In genomic region chr21:45280969-45281368, GRCh38 we compare ENCODE assay signal across 28 cellular contexts.
"Had no signal": no experiment of that assay in that cellular context is flagged by ENCODE, and none has a peak within 500 bp of the region (broad histone marks: within the 10 kb centered on the region; RNA-seq: fewer than 3 reads in every experiment).

No MANE protein-coding gene starts in this region.

- ATAC-seq: activated CD4-positive, CD25-positive, alpha-beta regulatory T cell treated with anti-CD3 and anti-CD28 coated beads, Interleukin-2, amount 50 U/mL, for 24 hours; activated CD8-positive, alpha-beta T cell treated with anti-CD3 and anti-CD28 coated beads for 36 hours; activated naive CD8-positive, alpha-beta T cell treated with anti-CD3 and anti-CD28 coated beads, Interleukin-2, amount 50 U/mL, for 24 hours; activated T-cell treated with anti-CD3 and anti-CD28 coated beads, Interleukin-2, amount 50 U/mL, for 72 hours; body of pancreas; mucosa of descending colon; right lobe of liver; stimulated activated effector memory CD8-positive, alpha-beta T cell treated with anti-CD3 and anti-CD28 coated beads, Interleukin-12 subunit alpha, Interleukin-12 subunit beta, amount 100 ng/mL, for 72 hours; stimulated activated naive CD8-positive, alpha-beta T cell treated with anti-CD3 and anti-CD28 coated beads, Interleukin-15, amount 100 ng/mL, for 72 hours; T-cell had no signal

- H3K27ac ChIP-seq: body of pancreas, cardiac muscle cell, neutrophil, parathyroid adenoma, right lobe of liver, skin epidermis, tibial artery, VCaP had no signal

- H3K27me3 ChIP-seq: body of pancreas, cardiac muscle cell, neutrophil, right lobe of liver, tibial artery had no signal

- H3K27ac Mint-ChIP-seq: activated CD4-positive, alpha-beta T cell treated with anti-CD3 and anti-CD28 coated beads, Interleukin-2, amount 10 ng/mL, durations not matched to agents 7 days and 5 days; activated CD8-positive, alpha-beta T cell treated with anti-CD3 and anti-CD28 coated beads for 36 hours; activated naive CD8-positive, alpha-beta T cell treated with anti-CD3 and anti-CD28 coated beads, Interleukin-2, amount 50 U/mL, for 24 hours; activated T-cell treated with anti-CD3 and anti-CD28 coated beads, Interleukin-2, amount 50 U/mL, for 72 hours; dendritic cell treated with granulocyte-macrophage colony-stimulating factor and Interleukin-4, amounts not matched to agents 40 ng/mL and 50 ng/mL, for 4 days; naive B cell; stimulated activated effector memory CD8-positive, alpha-beta T cell treated with anti-CD3 and anti-CD28 coated beads, Interleukin-12 subunit alpha, Interleukin-12 subunit beta, amount 100 ng/mL, for 72 hours; T-cell; T-helper 2 cell treated with Interferon-gamma antibody and Interleukin-4, amounts not matched to agents 5 μg/mL and 100 μg/mL, for 36 hours had no signal

- H3K79me2 ChIP-seq: parathyroid adenoma had no signal

- H2AFZ ChIP-seq: parathyroid adenoma had no signal

- DNase-seq: activated CD4-positive, alpha-beta T cell treated with anti-CD3 and anti-CD28 coated beads, Interleukin-2, amount 10 ng/mL, durations not matched to agents 7 days and 5 days; activated CD8-positive, alpha-beta T cell treated with anti-CD3 and anti-CD28 coated beads for 36 hours; activated gamma-delta T cell; activated naive CD4-positive, alpha-beta T cell treated with anti-CD3 and anti-CD28 coated beads, Interleukin-2, amount 50 U/mL, for 16 hours; activated naive CD8-positive, alpha-beta T cell treated with anti-CD3 and anti-CD28 coated beads, Interleukin-2, amount 50 U/mL, for 24 hours; activated T-cell treated with anti-CD3 and anti-CD28 coated beads, Interleukin-2, amount 50 U/mL, for 72 hours; effector CD4-positive, alpha-beta T cell; erythroblast; foreskin fibroblast; immature natural killer cell; mesenchymal stem cell; naive B cell; stimulated activated CD4-positive, alpha-beta T cell treated with anti-CD3 and anti-CD28 coated beads, Interleukin-2, amount 100 ng/mL, for 24 hours; stimulated activated naive CD8-positive, alpha-beta T cell treated with anti-CD3 and anti-CD28 coated beads, Interleukin-15, amount 100 ng/mL, for 72 hours had no signal

- H3K9me3 Mint-ChIP-seq: activated CD4-positive, alpha-beta T cell treated with anti-CD3 and anti-CD28 coated beads, Interleukin-2, amount 10 ng/mL, durations not matched to agents 7 days and 5 days; activated CD8-positive, alpha-beta T cell treated with anti-CD3 and anti-CD28 coated beads for 36 hours; activated naive CD8-positive, alpha-beta T cell treated with anti-CD3 and anti-CD28 coated beads, Interleukin-2, amount 50 U/mL, for 24 hours; activated T-cell treated with anti-CD3 and anti-CD28 coated beads, Interleukin-2, amount 50 U/mL, for 72 hours; dendritic cell treated with granulocyte-macrophage colony-stimulating factor and Interleukin-4, amounts not matched to agents 40 ng/mL and 50 ng/mL, for 4 days; immature natural killer cell; naive B cell; stimulated activated effector memory CD8-positive, alpha-beta T cell treated with anti-CD3 and anti-CD28 coated beads, Interleukin-12 subunit alpha, Interleukin-12 subunit beta, amount 100 ng/mL, for 72 hours; stimulated activated naive CD8-positive, alpha-beta T cell treated with anti-CD3 and anti-CD28 coated beads, Interleukin-15, amount 100 ng/mL, for 72 hours; T-cell; T-helper 2 cell treated with Interferon-gamma antibody and Interleukin-4, amounts not matched to agents 5 μg/mL and 100 μg/mL, for 36 hours had no signal

- H3K4me1 ChIP-seq: body of pancreas, parathyroid adenoma, right lobe of liver had no signal

- H3K9me3 ChIP-seq: body of pancreas, mucosa of descending colon, neutrophil, right lobe of liver, tibial artery had no signal

- H3K4me3 Mint-ChIP-seq: activated CD4-positive, alpha-beta T cell treated with anti-CD3 and anti-CD28 coated beads, Interleukin-2, amount 10 ng/mL, durations not matched to agents 7 days and 5 days; activated CD8-positive, alpha-beta T cell treated with anti-CD3 and anti-CD28 coated beads for 36 hours; activated naive CD8-positive, alpha-beta T cell treated with anti-CD3 and anti-CD28 coated beads, Interleukin-2, amount 50 U/mL, for 24 hours; activated T-cell treated with anti-CD3 and anti-CD28 coated beads, Interleukin-2, amount 50 U/mL, for 72 hours; dendritic cell treated with granulocyte-macrophage colony-stimulating factor and Interleukin-4, amounts not matched to agents 40 ng/mL and 50 ng/mL, for 4 days; immature natural killer cell; naive B cell; stimulated activated effector memory CD8-positive, alpha-beta T cell treated with anti-CD3 and anti-CD28 coated beads, Interleukin-12 subunit alpha, Interleukin-12 subunit beta, amount 100 ng/mL, for 72 hours; stimulated activated naive CD8-positive, alpha-beta T cell treated with anti-CD3 and anti-CD28 coated beads, Interleukin-15, amount 100 ng/mL, for 72 hours; T-cell; T-helper 2 cell treated with Interferon-gamma antibody and Interleukin-4, amounts not matched to agents 5 μg/mL and 100 μg/mL, for 36 hours had no signal

- H3K4me3 ChIP-seq: body of pancreas, cardiac muscle cell, mucosa of descending colon, right lobe of liver, skin epidermis, tibial artery had no signal

- H3K27me3 Mint-ChIP-seq: activated CD4-positive, alpha-beta T cell treated with anti-CD3 and anti-CD28 coated beads, Interleukin-2, amount 10 ng/mL, durations not matched to agents 7 days and 5 days; activated CD8-positive, alpha-beta T cell treated with anti-CD3 and anti-CD28 coated beads for 36 hours; activated naive CD8-positive, alpha-beta T cell treated with anti-CD3 and anti-CD28 coated beads, Interleukin-2, amount 50 U/mL, for 24 hours; dendritic cell treated with granulocyte-macrophage colony-stimulating factor and Interleukin-4, amounts not matched to agents 40 ng/mL and 50 ng/mL, for 4 days; naive B cell; stimulated activated naive CD8-positive, alpha-beta T cell treated with anti-CD3 and anti-CD28 coated beads, Interleukin-15, amount 100 ng/mL, for 72 hours; T-cell had no signal
